Comparison of ENCODE assay signal across 10 cellular contexts in genomic region chr5:1007681-1008450, GRCh38. TPM values are rescaled to one million over a fixed set of nuclear protein-coding genes. Genes with fewer than 3 reads are reported as not detected.
DNase-seq lines count a peak whose midpoint lies in the region; ATAC-seq and TF ChIP-seq lines count a peak whose summit lies in the region.
"Had no signal": no experiment of that assay in that cellular context is flagged by ENCODE, and none has a peak within 500 bp of the region (broad histone marks: within the 10 kb centered on the region; RNA-seq: fewer than 3 reads in every experiment).

No MANE protein-coding gene starts in this region.

- peaks cover 0 to 6% of the 10 kb centered on the region in 2 donors for H3K27me3 ChIP-seq in right atrium auricular region

- H3K4me1 ChIP-seq in right atrium auricular region: peaks cover 0 to 51% of the 10 kb centered on the region in 2 donors

- no peak for TF ChIP-seq CTCF in right atrium auricular region (IDR thresholded peaks at IDR 0.05)

- no peak overlapping the region for H3K4me3 ChIP-seq in right atrium auricular region

- no peak for ATAC-seq in activated CD8-positive, alpha-beta memory T cell treated with anti-CD3 and anti-CD28 coated beads, Interleukin-2, amount 10 ng/mL, durations not matched to agents 7 days and 5 days
- ATAC-seq in T-cell (replicated peaks in 1 of 4): no peak
- ATAC-seq in stimulated activated memory B cell treated with anti-CD40 and anti-IgM and Interleukin-4, amounts not matched to agents 10 μg/mL and 1 μg/mL and 100 μg/mL, for 72 hours: no peak
- no peak for ATAC-seq in SK-N-SH treated with all-trans-retinoic acid at 6 μM for 48 hours
- ATAC-seq in GM18867 (IDR thresholded peaks at IDR 0.05; ENCODE audit: unreplicated experiment): no peak

- no peaks in the 10 kb centered on the region for H3K9me3 Mint-ChIP-seq in activated CD8-positive, alpha-beta memory T cell treated with anti-CD3 and anti-CD28 coated beads, Interleukin-2, amount 10 ng/mL, durations not matched to agents 7 days and 5 days (ENCODE audit: low read depth)
- H3K9me3 Mint-ChIP-seq in T-cell: no peaks in the 10 kb centered on the region
- H3K9me3 Mint-ChIP-seq in stimulated activated memory B cell treated with anti-CD40 and anti-IgM and Interleukin-4, amounts not matched to agents 10 μg/mL and 1 μg/mL and 100 μg/mL, for 72 hours: no peaks in the 10 kb centered on the region

- CTCF ChIA-PET in activated CD8-positive, alpha-beta memory T cell treated with anti-CD3 and anti-CD28 coated beads, Interleukin-2, amount 10 ng/mL, durations not matched to agents 7 days and 5 days (lab: Charles Lee): interaction anchor here (1.2 kb wide), 1 partner anchor 8 kb away, joined by 3 read pairs; no protein-coding TSS in a partner anchor
- CTCF ChIA-PET in T-cell (lab: Charles Lee): no interaction called here

- no peaks in the 10 kb centered on the region for H3K36me3 ChIP-seq in right atrium auricular region
- H3K36me3 ChIP-seq: prostate gland had no signal

- H3K27ac Mint-ChIP-seq in activated CD8-positive, alpha-beta memory T cell treated with anti-CD3 and anti-CD28 coated beads, Interleukin-2, amount 10 ng/mL, durations not matched to agents 7 days and 5 days: no peak overlapping the region
- H3K27ac Mint-ChIP-seq in T-cell: no peak overlapping the region
- H3K27ac Mint-ChIP-seq in stimulated activated memory B cell treated with anti-CD40 and anti-IgM and Interleukin-4, amounts not matched to agents 10 μg/mL and 1 μg/mL and 100 μg/mL, for 72 hours: no peak overlapping the region

- H3K27me3 Mint-ChIP-seq in activated CD8-positive, alpha-beta memory T cell treated with anti-CD3 and anti-CD28 coated beads, Interleukin-2, amount 10 ng/mL, durations not matched to agents 7 days and 5 days: peaks cover 68% of the 10 kb centered on the region
- H3K27me3 Mint-ChIP-seq in T-cell: peaks cover 23 to 60% of the 10 kb centered on the region in 2 donors
- peaks cover 80% of the 10 kb centered on the region for H3K27me3 Mint-ChIP-seq in stimulated activated memory B cell treated with anti-CD40 and anti-IgM and Interleukin-4, amounts not matched to agents 10 μg/mL and 1 μg/mL and 100 μg/mL, for 72 hours

- no peak overlapping the region for H3K27ac ChIP-seq in right atrium auricular region
- H3K27ac ChIP-seq: prostate gland had no signal

- H3K4me1 Mint-ChIP-seq in activated CD8-positive, alpha-beta memory T cell treated with anti-CD3 and anti-CD28 coated beads, Interleukin-2, amount 10 ng/mL, durations not matched to agents 7 days and 5 days: peaks cover 21% of the 10 kb centered on the region
- H3K4me1 Mint-ChIP-seq in T-cell: peaks cover 17 to 38% (median 25%) of the 10 kb centered on the region in 3 donors
- H3K4me1 Mint-ChIP-seq in stimulated activated memory B cell treated with anti-CD40 and anti-IgM and Interleukin-4, amounts not matched to agents 10 μg/mL and 1 μg/mL and 100 μg/mL, for 72 hours: peaks cover 32% of the 10 kb centered on the region

- peak; percentile 39 for DNase-seq in activated CD8-positive, alpha-beta memory T cell treated with anti-CD3 and anti-CD28 coated beads, Interleukin-2, amount 10 ng/mL, durations not matched to agents 7 days and 5 days
- no peak for DNase-seq in activated CD8-positive, alpha-beta memory T cell treated with anti-CD3 and anti-CD28 coated beads for 24 hours
- DNase-seq in T-cell (peak in 2 of 34 experiments; percentile 3 to 22), right atrium auricular region (ENCODE audit: low spot score) (peak; percentile 53), NCI-H524 treated with DMSO at 0.1 percent for 48 hours (lab: John Stamatoyannopoulos, UW) (no peak)
- DNase-seq: cortex of kidney had no signal

- POLR2A ChIA-PET in T-cell (lab: Charles Lee): no interaction called here

- no peaks in the 10 kb centered on the region for H3K9me3 ChIP-seq in right atrium auricular region
- H3K9me3 ChIP-seq: prostate gland had no signal

- no peaks in the 10 kb centered on the region for H3K36me3 Mint-ChIP-seq in activated CD8-positive, alpha-beta memory T cell treated with anti-CD3 and anti-CD28 coated beads, Interleukin-2, amount 10 ng/mL, durations not matched to agents 7 days and 5 days
- no peaks in the 10 kb centered on the region for H3K36me3 Mint-ChIP-seq in T-cell
- no peaks in the 10 kb centered on the region for H3K36me3 Mint-ChIP-seq in stimulated activated memory B cell treated with anti-CD40 and anti-IgM and Interleukin-4, amounts not matched to agents 10 μg/mL and 1 μg/mL and 100 μg/mL, for 72 hours

- H3K4me3 Mint-ChIP-seq in activated CD8-positive, alpha-beta memory T cell treated with anti-CD3 and anti-CD28 coated beads, Interleukin-2, amount 10 ng/mL, durations not matched to agents 7 days and 5 days: no peak overlapping the region
- peak overlapping the region; percentile 21 to 75 (median 31) for H3K4me3 Mint-ChIP-seq in T-cell
- H3K4me3 Mint-ChIP-seq in stimulated activated memory B cell treated with anti-CD40 and anti-IgM and Interleukin-4, amounts not matched to agents 10 μg/mL and 1 μg/mL and 100 μg/mL, for 72 hours: peak overlapping the region; percentile 30

TF ChIP-seq in SK-N-SH treated with all-trans-retinoic acid at 6 μM for 48 hours, 23 proteins besides CTCF, POLR2A, EP300 and RAD21:
- TF ChIP-seq ZNF565 (CRISPR knock-in tag; conservative IDR thresholded peaks at IDR 0.05; ENCODE audit: low read depth): no peak
- TF ChIP-seq TSHZ2 (CRISPR knock-in tag; IDR thresholded peaks at IDR 0.05): no peak
- no peak for TF ChIP-seq POU6F1 (CRISPR knock-in tag; IDR thresholded peaks at IDR 0.05; ENCODE audit: borderline replicate concordance, low read depth)
- TF ChIP-seq SNAI2 (CRISPR knock-in tag; IDR thresholded peaks at IDR 0.05): no peak
- TF ChIP-seq PATZ1 (CRISPR knock-in tag; IDR thresholded peaks at IDR 0.05; ENCODE audit: borderline replicate concordance): no peak
- no peak for TF ChIP-seq CSDC2 (CRISPR knock-in tag; IDR thresholded peaks at IDR 0.05)
- no peak for TF ChIP-seq BACH2 (CRISPR knock-in tag; IDR thresholded peaks at IDR 0.05; ENCODE audit: borderline replicate concordance)
TF ChIP-seq in SK-N-SH treated with all-trans-retinoic acid at 6 μM for 48 hours: peak in this region for 0.

RNA-seq across cellular contexts. Expression of gene NKD2, which starts 0.7 kb away (rescaled TPM):
- total RNA-seq in activated CD8-positive, alpha-beta memory T cell treated with anti-CD3 and anti-CD28 coated beads, Interleukin-2, amount 10 ng/mL, durations not matched to agents 7 days and 5 days: 1 to 10 TPM; 4.2 to 6.5 TPM
- total RNA-seq in T-cell: under 1 TPM in 2 of 5 donors, not detected in 3; 0.18 to 0.23 TPM
- 1 to 10 TPM; 2.4 to 2.8 TPM for total RNA-seq in right atrium auricular region

Comparison
In these comparisons a context has a peak if more than half of its experiments do, and no peak if none do; other contexts are left out.
1. DNase-seq: peak in activated CD8-positive, alpha-beta memory T cell treated with anti-CD3 and anti-CD28 coated beads, Interleukin-2, amount 10 ng/mL, durations not matched to agents 7 days and 5 days (single experiment) and right atrium auricular region (single experiment); none in activated CD8-positive, alpha-beta memory T cell treated with anti-CD3 and anti-CD28 coated beads for 24 hours (single experiment) and NCI-H524 treated with DMSO at 0.1 percent for 48 hours (single experiment).